In the genomic region with DNA sequence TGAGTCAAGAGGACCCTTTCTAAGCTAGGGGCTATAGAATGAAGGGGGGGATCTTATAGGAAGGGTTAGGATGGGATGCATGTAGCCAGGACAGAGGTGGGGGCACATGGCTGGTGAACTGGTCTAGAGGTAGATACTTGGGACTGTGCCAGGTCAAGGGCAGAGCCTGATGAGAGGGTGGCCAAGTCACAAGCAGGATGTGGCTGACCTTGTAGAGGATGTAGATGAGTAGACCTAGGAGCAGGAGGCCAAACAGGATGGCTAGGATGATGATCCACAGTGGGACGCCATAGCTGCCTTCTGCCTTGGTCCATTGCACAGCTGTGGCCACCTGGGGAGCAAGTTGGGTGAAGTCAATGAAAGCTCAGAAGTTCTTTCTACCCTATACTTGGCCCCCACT, we compare ENCODE assay signal across 27 cellular contexts. TPM values are rescaled to one million over a fixed set of nuclear protein-coding genes. Genes with fewer than 3 reads are reported as not detected.
"Had no signal": no experiment of that assay in that cellular context is flagged by ENCODE, and none has a peak within 500 bp of the region (broad histone marks: within the 10 kb centered on the region; RNA-seq: fewer than 3 reads in every experiment).

No MANE protein-coding gene starts in this region.

- H3K9me3 Mint-ChIP-seq: activated T-helper 1 cell treated with anti-CD3 and anti-CD28 coated beads, Interleukin-12 subunit alpha, Interleukin-12 subunit beta, Interleukin-2, Interleukin-4 antibody, amounts not matched to agents 30 ng/mL and 10 ng/mL and 1 ng/mL, durations not matched to agents 14 hours and 24 hours and 36 hours; immature natural killer cell; naive B cell; neural progenitor cell had no signal

- H3K9me3 ChIP-seq: body of pancreas, lower lobe of right lung, mucosa of descending colon, testis, upper lobe of left lung had no signal

- H3K4me1 ChIP-seq: body of pancreas, testis had no signal

- H3K36me3 ChIP-seq: neural progenitor cell had no signal

- H3K4me3 Mint-ChIP-seq: activated T-helper 1 cell treated with anti-CD3 and anti-CD28 coated beads, Interleukin-12 subunit alpha, Interleukin-12 subunit beta, Interleukin-2, Interleukin-4 antibody, amounts not matched to agents 30 ng/mL and 10 ng/mL and 1 ng/mL, durations not matched to agents 14 hours and 24 hours and 36 hours; immature natural killer cell; naive B cell; neural progenitor cell had no signal

- DNase-seq: activated CD4-positive, alpha-beta T cell treated with anti-CD3 and anti-CD28 coated beads, Interleukin-2, amount 50 U/mL, for 4 hours; activated gamma-delta T cell treated with Interleukin-2 at 50 U/mL for 16 hours; anterior cingulate cortex; body of pancreas; cortex of kidney; foreskin melanocyte; immature natural killer cell; lower lobe of right lung; mesendoderm; mucosa of descending colon; naive B cell; retina; stimulated activated CD4-positive, alpha-beta T cell treated with anti-CD3 and anti-CD28 coated beads, Interleukin-2, amount 100 ng/mL, for 48 hours; stimulated activated CD8-positive, alpha-beta memory T cell treated with anti-CD3 and anti-CD28 coated beads, Interleukin-4, amount 100 ng/mL, for 48 hours; stimulated activated naive CD4-positive, alpha-beta T cell; T-helper 1 cell; T-helper 9 cell; testis; upper lobe of left lung had no signal

- H3K4me3 ChIP-seq: body of pancreas, cardiac muscle cell, hepatocyte, lower lobe of right lung, mucosa of descending colon, neural progenitor cell, testis, upper lobe of left lung had no signal

- ATAC-seq: body of pancreas, left lobe of liver, lower lobe of right lung, mucosa of descending colon had no signal

- H3K27me3 ChIP-seq: body of pancreas, cardiac muscle cell, hepatocyte, neural progenitor cell, testis, upper lobe of left lung had no signal

- H3K27me3 Mint-ChIP-seq: naive B cell, progenitor cell of endocrine pancreas had no signal

- H3K27ac ChIP-seq: body of pancreas, cardiac muscle cell, hepatocyte, lower lobe of right lung, neural progenitor cell, testis, upper lobe of left lung had no signal

- H3K27ac Mint-ChIP-seq: activated T-helper 1 cell treated with anti-CD3 and anti-CD28 coated beads, Interleukin-12 subunit alpha, Interleukin-12 subunit beta, Interleukin-2, Interleukin-4 antibody, amounts not matched to agents 30 ng/mL and 10 ng/mL and 1 ng/mL, durations not matched to agents 14 hours and 24 hours and 36 hours; neural progenitor cell; progenitor cell of endocrine pancreas had no signal

RNA-seq across cellular contexts. Expression of a gene that starts 32.9 kb away (rescaled TPM):
- total RNA-seq: body of pancreas, kidney epithelial cell, left lobe of liver, osteocyte, progenitor cell of endocrine pancreas had no signal
